ENCODE assay signal across 2 cellular contexts in the genomic region with DNA sequence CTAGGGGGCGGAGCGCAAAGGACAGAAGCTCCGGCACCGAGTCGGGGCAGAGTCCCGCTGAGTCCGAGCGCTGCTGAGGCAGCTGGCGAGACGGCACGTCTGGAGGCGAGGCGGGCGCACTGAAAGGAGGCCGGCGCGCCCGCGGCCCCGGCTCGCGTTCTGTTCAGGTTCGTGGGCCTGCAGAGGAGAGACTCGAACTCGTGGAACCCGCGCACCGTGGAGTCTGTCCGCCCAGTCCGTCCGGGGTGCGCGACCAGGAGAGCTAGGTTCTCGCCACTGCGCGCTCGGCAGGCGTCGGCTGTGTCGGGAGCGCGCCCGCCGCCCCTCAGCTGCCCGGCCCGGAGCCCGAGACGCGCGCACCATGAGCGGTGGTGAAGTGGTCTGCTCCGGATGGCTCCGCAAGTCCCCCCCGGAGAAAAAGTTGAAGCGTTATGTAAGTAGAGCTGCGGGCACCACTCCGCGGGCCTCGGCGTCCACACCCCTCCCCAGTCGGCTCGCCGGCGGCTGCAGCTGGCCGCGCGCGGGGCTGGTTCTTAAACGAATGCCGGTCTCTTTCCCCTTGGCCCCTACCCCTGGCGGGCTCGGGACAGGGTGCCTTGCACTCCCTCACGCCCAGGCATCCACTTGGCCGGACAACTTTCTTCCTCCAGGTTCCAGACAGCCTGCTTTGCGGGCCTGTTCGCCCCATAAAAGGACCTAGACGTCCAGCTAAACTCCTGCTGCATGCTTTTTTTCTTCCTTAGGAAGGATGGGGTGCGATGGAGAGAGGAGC.
TF ChIP-seq lines count a peak whose summit lies in the region.

GAB1 (plus strand) TSS at position 49 of the 772 bp plus-strand sequence; CDS start at position 362, 313 bp downstream.

TF ChIP-seq in GM23338, 12 proteins besides CTCF, POLR2A, EP300 and RAD21:
- no peak for TF ChIP-seq CREB1 (CRISPR knock-in tag; IDR thresholded peaks at IDR 0.05; ENCODE audit: low read depth)
- peak; percentile 54; the same call in 1 of the 2 replicates for TF ChIP-seq POLR2AphosphoS5 (IDR thresholded peaks at IDR 0.05; ENCODE audit: low read depth)
- TF ChIP-seq, protein P1, sequence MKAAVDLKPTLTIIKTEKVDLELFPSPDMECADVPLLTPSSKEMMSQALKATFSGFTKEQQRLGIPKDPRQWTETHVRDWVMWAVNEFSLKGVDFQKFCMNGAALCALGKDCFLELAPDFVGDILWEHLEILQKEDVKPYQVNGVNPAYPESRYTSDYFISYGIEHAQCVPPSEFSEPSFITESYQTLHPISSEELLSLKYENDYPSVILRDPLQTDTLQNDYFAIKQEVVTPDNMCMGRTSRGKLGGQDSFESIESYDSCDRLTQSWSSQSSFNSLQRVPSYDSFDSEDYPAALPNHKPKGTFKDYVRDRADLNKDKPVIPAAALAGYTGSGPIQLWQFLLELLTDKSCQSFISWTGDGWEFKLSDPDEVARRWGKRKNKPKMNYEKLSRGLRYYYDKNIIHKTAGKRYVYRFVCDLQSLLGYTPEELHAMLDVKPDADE (IDR thresholded peaks at IDR 0.05): no peak

TF ChIP-seq in H1, 55 proteins besides CTCF, POLR2A, EP300 and RAD21:
- peak; percentile 8 to 63; a peak in 2 of 4 replicates for TF ChIP-seq SIN3A (conservative IDR thresholded peaks at IDR 0.05 in 1 of 2, IDR thresholded peaks at IDR 0.05 in 1 of 2; ENCODE audit: low read depth in 1 of 2, low read length in 2 of 2)
- TF ChIP-seq SP1 (IDR thresholded peaks at IDR 0.05; ENCODE audit: low read depth, low read length): no peak
- peak; percentile 88 for TF ChIP-seq ASH2L (IDR thresholded peaks at IDR 0.05; ENCODE audit: low read length)
- peak; percentile 50; the same call in 1 of the 2 replicates for TF ChIP-seq RBBP5 (IDR thresholded peaks at IDR 0.05; ENCODE audit: borderline replicate concordance, low read depth, low read length)
- peak; percentile 59 for TF ChIP-seq KDM4A (IDR thresholded peaks at IDR 0.05; ENCODE audit: low read depth, low read length, severe bottlenecking)
- TF ChIP-seq RNF2 (IDR thresholded peaks at IDR 0.05; ENCODE audit: borderline replicate concordance, low read depth, low read length, missing control alignments, poor library complexity, severe bottlenecking): peak; percentile 28
- peak; percentile 64 for TF ChIP-seq TAF1 (IDR thresholded peaks at IDR 0.05; ENCODE audit: low read depth, low read length)
- TF ChIP-seq PHF8 (conservative IDR thresholded peaks at IDR 0.05; ENCODE audit: low read depth, low read length): peak; percentile 39; the same call in 1 of the 2 replicates
- TF ChIP-seq MAX (IDR thresholded peaks at IDR 0.05): peak; percentile 23; the same call in 1 of the 2 replicates
- peak; percentile 53 for TF ChIP-seq POLR2AphosphoS5 (IDR thresholded peaks at IDR 0.05; ENCODE audit: low read depth, low read length)
- no peak for TF ChIP-seq CREB1 (IDR thresholded peaks at IDR 0.05)
